In the genomic region with DNA sequence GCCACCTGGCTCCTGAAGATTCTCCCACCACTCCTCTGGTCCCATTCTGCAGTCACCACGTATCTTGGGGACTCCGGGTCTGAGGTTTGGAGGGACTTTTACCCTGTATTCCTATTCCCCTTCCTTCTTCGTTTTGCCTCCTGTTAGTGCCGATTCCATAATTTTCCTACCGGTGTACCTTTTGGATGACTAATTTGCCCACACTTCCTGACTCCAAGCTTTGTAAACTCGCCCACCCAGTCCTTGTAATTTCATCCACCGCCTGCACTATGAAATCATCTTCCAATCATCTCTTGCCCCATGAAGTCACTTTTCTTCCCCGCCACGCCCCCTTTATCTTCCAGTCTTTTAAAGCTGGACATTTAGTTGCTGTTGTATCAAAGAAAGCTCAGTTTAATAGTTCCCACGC, we compare ENCODE assay signal across 8 cellular contexts.
DNase-seq lines count a peak whose midpoint lies in the region; ATAC-seq and TF ChIP-seq lines count a peak whose summit lies in the region.

No MANE protein-coding gene starts in this region.

- TF ChIP-seq CTCF in AG04449 (IDR thresholded peaks at IDR 0.05; ENCODE audit: insufficient read depth, low read length, missing control alignments), result no peak
- TF ChIP-seq CTCF in GM12865 (IDR thresholded peaks at IDR 0.05; ENCODE audit: insufficient read depth, low read depth, low read length, missing control alignments), result no peak

- no peaks in the 10 kb centered on the region for H3K9me3 ChIP-seq in iPS-18c (ENCODE audit: control insufficient read depth, insufficient read depth, low read length)

- CTCF ChIA-PET in AG04449 (lab: Yijun Ruan, JAX), result interaction anchor here (0.8 to 1.9 kb wide), 11 partner anchors 9 to 180 kb away, joined by 3 to 10 read pairs (median 4); partner anchors contain the start of genes COMMD6 and TBC1D4

- no peak for DNase-seq in AG04449 (ENCODE audit: low read depth, low spot score)
- peak; percentile 26 for DNase-seq in GM12865 (ENCODE audit: low read depth)
- peak; percentile 12 to 34 for DNase-seq in NOMO-1 (lab: John Stamatoyannopoulos, UW; ENCODE audit: unreplicated experiment in 2 of 2)
- peak; percentile 81 for DNase-seq in amniotic epithelial cell (ENCODE audit: low read depth)
- peak; percentile 58 for DNase-seq in stimulated activated CD4-positive, alpha-beta T cell treated with anti-CD3 and anti-CD28 coated beads, Interleukin-15, amount 100 ng/mL, for 24 hours
- DNase-seq in superior temporal gyrus (ENCODE audit: extremely low spot score), result no peak

- POLR2A ChIA-PET in AG04449 (lab: Yijun Ruan, JAX), result interaction anchor here (0.7 to 1.7 kb wide), 3 partner anchors 11 to 85 kb away, joined by 3 to 12 read pairs (median 5); partner anchors contain the start of gene COMMD6

- peak; percentile 4 for ATAC-seq in HG02973 (IDR thresholded peaks at IDR 0.05; ENCODE audit: unreplicated experiment)

- peak overlapping the region; percentile 91 for H3K4me3 ChIP-seq in AG04449 (ENCODE audit: low read depth, low read length)
- peak overlapping the region; percentile 94 for H3K4me3 ChIP-seq in GM12865 (ENCODE audit: low read depth, low read length)
- H3K4me3 ChIP-seq in iPS-18c (ENCODE audit: insufficient read depth, low read depth, low read length), result peak overlapping the region; percentile 87

Comparison
In these comparisons a context has a peak if more than half of its experiments do, and no peak if none do; other contexts are left out.
1. DNase-seq: peak in GM12865 (single experiment), NOMO-1 (2 of 2), amniotic epithelial cell (single experiment) and stimulated activated CD4-positive, alpha-beta T cell treated with anti-CD3 and anti-CD28 coated beads, Interleukin-15, amount 100 ng/mL, for 24 hours (single experiment); none in AG04449 (single experiment) and superior temporal gyrus (single experiment).
2. Peak in every context shown above with its lines, with median percentiles within 50 percentile points of each other: H3K4me3 ChIP-seq.